Comparison of ENCODE assay signal across 11 cellular contexts in the genomic region with DNA sequence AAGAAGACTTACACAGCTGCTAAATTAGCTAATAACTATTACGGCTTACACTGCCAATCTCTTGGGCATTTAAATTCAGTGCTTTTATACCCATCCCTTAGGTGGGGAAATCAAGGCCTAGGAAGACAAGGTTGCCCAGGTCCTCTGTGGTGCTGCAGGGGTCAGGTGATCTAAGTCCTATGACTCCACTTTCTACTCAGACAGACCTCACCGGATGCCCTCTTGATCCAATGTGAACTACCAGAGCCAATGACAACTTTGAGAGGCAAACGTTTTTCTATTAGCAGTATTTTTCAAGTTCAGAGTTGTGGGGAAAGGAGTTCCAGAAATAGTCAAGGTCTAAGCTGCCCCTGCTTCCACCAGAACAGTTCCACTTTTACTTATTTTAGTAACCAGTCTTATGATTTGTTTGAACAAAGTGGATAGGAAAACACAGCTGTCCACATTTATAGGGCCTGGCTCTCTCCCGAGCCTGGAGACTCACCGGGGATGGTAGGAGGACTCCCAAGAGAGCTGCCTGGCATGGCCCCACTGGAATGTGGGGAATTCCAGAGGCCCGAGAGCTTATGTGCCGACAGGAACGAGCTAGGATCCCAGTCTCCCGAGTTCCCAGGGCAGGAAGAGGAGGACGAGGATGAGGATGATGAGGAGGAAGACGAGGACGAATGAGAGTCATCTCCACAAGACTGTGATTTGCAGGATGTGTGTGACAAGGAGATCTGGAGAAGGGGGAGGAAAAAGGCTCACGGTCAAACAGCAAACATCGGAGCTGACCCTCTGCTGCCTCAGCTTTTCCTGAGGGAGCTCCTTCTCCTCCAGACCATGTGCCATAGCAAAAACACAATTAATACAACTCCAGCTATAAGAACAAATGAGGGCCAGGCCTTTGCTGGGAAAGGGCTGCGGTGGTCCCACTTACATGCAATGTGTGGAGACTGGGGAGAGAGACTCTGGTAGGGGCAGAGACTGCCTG. TPM values are rescaled to one million over a fixed set of nuclear protein-coding genes. Genes with fewer than 3 reads are reported as not detected.
DNase-seq lines count a peak whose midpoint lies in the region; ATAC-seq and TF ChIP-seq lines count a peak whose summit lies in the region.
"Had no signal": no experiment of that assay in that cellular context is flagged by ENCODE, and none has a peak within 500 bp of the region (broad histone marks: within the 10 kb centered on the region; RNA-seq: fewer than 3 reads in every experiment).

No MANE protein-coding gene starts in this region.

- CTCF ChIA-PET in HEK293 (lab: Yijun Ruan, JAX), result interaction anchor here (0.5 to 1.7 kb wide), 4 partner anchors 9 to 37 kb away, joined by 3 to 6 read pairs (median 4); no protein-coding TSS in a partner anchor
- CTCF ChIA-PET in MCF 10A (lab: Yijun Ruan, JAX), result interaction anchor here (1.0 kb wide), 2 partner anchors 16 to 37 kb away, joined by 3 to 7 read pairs; no protein-coding TSS in a partner anchor

- peak overlapping the region; percentile 2 for H3K27ac Mint-ChIP-seq in MCF 10A (ENCODE audit: low read depth, unreplicated experiment)
- H3K27ac Mint-ChIP-seq in natural killer cell, result peak overlapping the region in 1 of 2 donors; percentile 50
- H3K27ac Mint-ChIP-seq: IgD-negative memory B cell had no signal

- peaks cover 44% of the 10 kb centered on the region for H3K36me3 Mint-ChIP-seq in MCF 10A (ENCODE audit: insufficient read depth, unreplicated experiment)
- H3K36me3 Mint-ChIP-seq in natural killer cell, result no peaks in the 10 kb centered on the region

- POLR2A ChIA-PET in HEK293 (lab: Yijun Ruan, JAX) (interaction anchor here (0.6 to 2.0 kb wide), 2 partner anchors 32 to 54 kb away, joined by 3 to 4 read pairs; partner anchors contain the start of gene TMED9), MCF 10A (lab: Yijun Ruan, JAX) (interaction anchor here (0.6 to 1.9 kb wide), 3 partner anchors 8 to 133 kb away, joined by 3 to 8 read pairs (median 3); no protein-coding TSS in a partner anchor)

- H3K4me1 ChIP-seq in HEK293 (ENCODE audit: control insufficient read depth, insufficient read depth, low read length), result no peaks in the 10 kb centered on the region

- H3K36me3 ChIP-seq in HEK293 (ENCODE audit: control insufficient read depth in 2 of 2, insufficient read depth in 1 of 2, low read length in 2 of 2), result peaks cover 8 to 78% of the 10 kb centered on the region in 2 experiments

- no TSS peak for BruUV-seq in MCF 10A (replicated peaks; lab: Mats Ljungman, UMichigan)

- no peaks in the 10 kb centered on the region for H3K9me3 ChIP-seq in HEK293 (ENCODE audit: control insufficient read depth, insufficient read depth, low read depth, low read length)

- DNase-seq in MCF 10A (ENCODE audit: unreplicated experiment) (peak; percentile 45), islet precursor cell (peak; percentile 75), foreskin melanocyte (no peak), natural killer cell (no peak), HT-29 (ENCODE audit: low spot score) (no peak), DMS 273 (lab: John Stamatoyannopoulos, UW; ENCODE audit: unreplicated experiment) (no peak)
- DNase-seq: effector CD8-positive, alpha-beta T cell; T-helper 2 cell had no signal

- intact Hi-C loops in MCF 10A (cut with micrococcal nuclease) (no loop called here), natural killer cell (cut with micrococcal nuclease) (no loop called here)

- H3K27me3 Mint-ChIP-seq in MCF 10A (ENCODE audit: insufficient read depth, unreplicated experiment), result no peaks in the 10 kb centered on the region
- no peaks in the 10 kb centered on the region for H3K27me3 Mint-ChIP-seq in natural killer cell (ENCODE audit: low read depth in 2 of 2)
- H3K27me3 Mint-ChIP-seq: IgD-negative memory B cell had no signal

- H3K9me3 Mint-ChIP-seq in MCF 10A (ENCODE audit: unreplicated experiment) (no peaks in the 10 kb centered on the region), natural killer cell (no peaks in the 10 kb centered on the region)
- H3K9me3 Mint-ChIP-seq: IgD-negative memory B cell had no signal

- H3K4me1 Mint-ChIP-seq in MCF 10A (ENCODE audit: insufficient read depth, unreplicated experiment) (peaks cover 30% of the 10 kb centered on the region), natural killer cell (peaks cover 12 to 18% of the 10 kb centered on the region in 2 donors)

- H3K4me3 Mint-ChIP-seq in MCF 10A (ENCODE audit: unreplicated experiment) (no peak overlapping the region), natural killer cell (no peak overlapping the region)
- H3K4me3 Mint-ChIP-seq: IgD-negative memory B cell had no signal

- H3K4me3 ChIP-seq in HEK293 (ENCODE audit: low read depth, low read length), result no peak overlapping the region

- TF ChIP-seq CTCF in HEK293 (tag by site-specific recombination; IDR thresholded peaks at IDR 0.05) (no peak), MCF 10A (IDR thresholded peaks at IDR 0.05; ENCODE audit: unreplicated experiment) (no peak), natural killer cell (IDR thresholded peaks at IDR 0.05) (no peak)

- no peak for ATAC-seq in natural killer cell

- H3K27ac ChIP-seq in HEK293 (ENCODE audit: extremely low read depth, low read depth, low read length) (no peak overlapping the region), temporal lobe (ENCODE audit: low read depth, low read length) (peak overlapping the region; percentile 48)

TF ChIP-seq in HEK293, 187 proteins besides CTCF, POLR2A, EP300 and RAD21:
- TF ChIP-seq, protein P1, sequence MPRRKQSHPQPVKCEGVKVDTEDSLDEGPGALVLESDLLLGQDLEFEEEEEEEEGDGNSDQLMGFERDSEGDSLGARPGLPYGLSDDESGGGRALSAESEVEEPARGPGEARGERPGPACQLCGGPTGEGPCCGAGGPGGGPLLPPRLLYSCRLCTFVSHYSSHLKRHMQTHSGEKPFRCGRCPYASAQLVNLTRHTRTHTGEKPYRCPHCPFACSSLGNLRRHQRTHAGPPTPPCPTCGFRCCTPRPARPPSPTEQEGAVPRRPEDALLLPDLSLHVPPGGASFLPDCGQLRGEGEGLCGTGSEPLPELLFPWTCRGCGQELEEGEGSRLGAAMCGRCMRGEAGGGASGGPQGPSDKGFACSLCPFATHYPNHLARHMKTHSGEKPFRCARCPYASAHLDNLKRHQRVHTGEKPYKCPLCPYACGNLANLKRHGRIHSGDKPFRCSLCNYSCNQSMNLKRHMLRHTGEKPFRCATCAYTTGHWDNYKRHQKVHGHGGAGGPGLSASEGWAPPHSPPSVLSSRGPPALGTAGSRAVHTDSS (tag by site-specific recombination; IDR thresholded peaks at IDR 0.05), result peak; percentile 94
- TF ChIP-seq, protein P2, sequence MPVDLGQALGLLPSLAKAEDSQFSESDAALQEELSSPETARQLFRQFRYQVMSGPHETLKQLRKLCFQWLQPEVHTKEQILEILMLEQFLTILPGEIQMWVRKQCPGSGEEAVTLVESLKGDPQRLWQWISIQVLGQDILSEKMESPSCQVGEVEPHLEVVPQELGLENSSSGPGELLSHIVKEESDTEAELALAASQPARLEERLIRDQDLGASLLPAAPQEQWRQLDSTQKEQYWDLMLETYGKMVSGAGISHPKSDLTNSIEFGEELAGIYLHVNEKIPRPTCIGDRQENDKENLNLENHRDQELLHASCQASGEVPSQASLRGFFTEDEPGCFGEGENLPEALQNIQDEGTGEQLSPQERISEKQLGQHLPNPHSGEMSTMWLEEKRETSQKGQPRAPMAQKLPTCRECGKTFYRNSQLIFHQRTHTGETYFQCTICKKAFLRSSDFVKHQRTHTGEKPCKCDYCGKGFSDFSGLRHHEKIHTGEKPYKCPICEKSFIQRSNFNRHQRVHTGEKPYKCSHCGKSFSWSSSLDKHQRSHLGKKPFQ (tag by site-specific recombination; IDR thresholded peaks at IDR 0.05), result no peak
TF ChIP-seq in HEK293: peak in this region for 1.

RNA-seq across cellular contexts. Expression of gene FAM193B, which starts 16.7 kb away (rescaled TPM):
- total RNA-seq in MCF 10A (2022) (73.5 and 80.4 TPM in 2 replicates), temporal lobe (35.7 TPM), natural killer cell (100 to 1,000 TPM; 203 to 235 (median 216) TPM)
- 32.8 and 61.4 TPM in 2 replicates for total RNA-seq in HT-29 (2014; rRNA removed; shearing (Covaris generic))

RNA-seq across cellular contexts. Expression of gene DDX41, which starts 20.9 kb away (rescaled TPM):
- total RNA-seq in MCF 10A (2022), result 125 and 135 TPM in 2 replicates
- 79.2 TPM for total RNA-seq in temporal lobe
- total RNA-seq in natural killer cell, result 100 to 1,000 TPM in 1 of 3 donors, 10 to 100 TPM in 2; 66.6 to 106 (median 78.3) TPM
- total RNA-seq in HT-29 (2014; rRNA removed; shearing (Covaris generic)), result 240 and 269 TPM in 2 replicates

RNA-seq across cellular contexts. Expression of gene DOK3, which starts 28.0 kb away (rescaled TPM):
- total RNA-seq in MCF 10A (2022), result 5.4 and 6.0 TPM in 2 replicates
- 3.7 TPM for total RNA-seq in temporal lobe
- total RNA-seq in natural killer cell, result 10 to 100 TPM in 1 of 3 donors, 1 to 10 TPM in 2; 3.5 to 19.8 (median 9.1) TPM
- 1.6 and 1.9 TPM in 2 replicates for total RNA-seq in HT-29 (2014; rRNA removed; shearing (Covaris generic))

RNA-seq across cellular contexts. Expression of gene PDLIM7, which starts 40.3 kb away (rescaled TPM):
- total RNA-seq in MCF 10A (2022) (164 and 257 TPM in 2 replicates), temporal lobe (10.3 TPM), natural killer cell (10 to 100 TPM in 2 of 3 donors, 1 to 10 TPM in 1; 9.7 to 58.7 (median 14.7) TPM)
- 32.2 and 34.7 TPM in 2 replicates for total RNA-seq in HT-29 (2014; rRNA removed; shearing (Covaris generic))

RNA-seq across cellular contexts. Expression of gene TMED9, which starts 54.3 kb away (rescaled TPM):
- total RNA-seq in MCF 10A (2022), result 301 and 365 TPM in 2 replicates
- total RNA-seq in temporal lobe, result 33.2 TPM
- total RNA-seq in natural killer cell, result 100 to 1,000 TPM in 1 of 3 donors, 10 to 100 TPM in 2; 91.2 to 114 (median 94.4) TPM
- 115 and 119 TPM in 2 replicates for total RNA-seq in HT-29 (2014; rRNA removed; shearing (Covaris generic))

Comparison
In these comparisons a context has a peak if more than half of its experiments do, and no peak if none do; other contexts are left out.
1. DNase-seq: peak in MCF 10A (single experiment) and islet precursor cell (single experiment); none in foreskin melanocyte (single experiment), natural killer cell (single experiment), HT-29 (single experiment) and DMS 273 (single experiment).